8 cellular contexts compared by ENCODE assay signal in genomic region chr9:97598461-97599288, GRCh38. TPM values are rescaled to one million over a fixed set of nuclear protein-coding genes. Genes with fewer than 3 reads are reported as not detected.
A peak's percentile ranks its signal among the peaks of the same experiment; 100 is the strongest.
DNase-seq lines count a peak whose midpoint lies in the region; ATAC-seq and TF ChIP-seq lines count a peak whose summit lies in the region.

No MANE protein-coding gene starts in this region.

- DNase-seq in GM13976 (ENCODE audit: low spot score) (peak; percentile 80), NCI-H128 (lab: John Stamatoyannopoulos, UW; ENCODE audit: unreplicated experiment) (peak; percentile 25), SW 1271 (lab: John Stamatoyannopoulos, UW) (peak; percentile 36 to 84), heart left ventricle (peak in 4 of 5 donors; percentile 77 to 86 (median 79))
- DNase-seq in activated naive CD8-positive, alpha-beta T cell treated with anti-CD3 and anti-CD28 coated beads, Interleukin-2, amount 50 U/mL, for 16 hours (ENCODE audit: low read depth, low spot score) = peak; percentile 51

- ATAC-seq in HG02798 (IDR thresholded peaks at IDR 0.05; ENCODE audit: poor library complexity, unreplicated experiment) (peak; percentile 87), heart left ventricle (peak; percentile 45 to 74 (median 66)), HG02763 (IDR thresholded peaks at IDR 0.05; ENCODE audit: unreplicated experiment) (no peak)

- H3K4me3 ChIP-seq in heart left ventricle (no peak overlapping the region), rectal smooth muscle tissue (ENCODE audit: low read length) (no peak overlapping the region)

- 20 to 25% (median 22%) methylated on average over 11 of the region's 11 CpGs for WGBS in heart left ventricle, 4 donors

- intact Hi-C loops in heart left ventricle (cut with DNase I) = loop anchor here (1.0 to 10.0 kb wide), 11 partner anchors 36 to 186 kb away; partner anchors contain the start of genes TMOD1 (in 6 of the 10) and TDRD7 (in 1 of the 10)

- TF ChIP-seq CTCF in GM13976 (IDR thresholded peaks at IDR 0.05; ENCODE audit: borderline replicate concordance, control extremely low read depth, extremely low read depth, insufficient read depth, missing control alignments) (peak; percentile 72), heart left ventricle (IDR thresholded peaks at IDR 0.05) (peak; percentile 81 to 89 (median 86))

- no peaks in the 10 kb centered on the region for H3K9me3 ChIP-seq in heart left ventricle

- in situ Hi-C loops in GM13976 (cut with MboI; ENCODE audit: low sequenced_read_pairs, unreplicated experiment) = no loop called here

- peaks cover 0 to 79% (median 29%) of the 10 kb centered on the region in 12 donors for H3K4me1 ChIP-seq in heart left ventricle
- H3K4me1 ChIP-seq in rectal smooth muscle tissue (ENCODE audit: control insufficient read depth, insufficient read depth, low read length) = peaks cover 14% of the 10 kb centered on the region

- H3K27me3 ChIP-seq in heart left ventricle (no peaks in the 10 kb centered on the region), rectal smooth muscle tissue (ENCODE audit: control insufficient read depth, insufficient read depth, low read length) (no peaks in the 10 kb centered on the region)

- H3K27ac ChIP-seq in heart left ventricle (peak overlapping the region in 6 of 12 donors; percentile 16 to 53 (median 25)), rectal smooth muscle tissue (ENCODE audit: low read depth, low read length) (no peak overlapping the region)

- H3K36me3 ChIP-seq in heart left ventricle (peaks cover 0 to 48% (median 44%) of the 10 kb centered on the region in 9 donors), rectal smooth muscle tissue (ENCODE audit: control insufficient read depth, insufficient read depth, low read length) (peaks cover 20% of the 10 kb centered on the region)

- no peak for TF ChIP-seq POLR2A in heart left ventricle (IDR thresholded peaks at IDR 0.05)

- H3K9ac ChIP-seq in rectal smooth muscle tissue (ENCODE audit: low read length) = peak overlapping the region; percentile 10

RNA-seq across cellular contexts. Expression of gene TSTD2, which starts 34.5 kb away (rescaled TPM):
- 10 to 100 TPM; 16.5 to 32.9 (median 22.4) TPM for total RNA-seq in heart left ventricle
- 10 to 100 TPM; 10.5 to 14.6 TPM for polyA plus RNA-seq in heart left ventricle

RNA-seq across cellular contexts. Expression of gene NCBP1, which starts 34.9 kb away (rescaled TPM):
- 10 to 100 TPM; 13.9 to 22.4 (median 19.7) TPM for total RNA-seq in heart left ventricle
- polyA plus RNA-seq in heart left ventricle = 10 to 100 TPM in 1 of 2 donors, 1 to 10 TPM in 1; 6.9 to 17.2 TPM

Comparison
In these comparisons a context has a peak if more than half of its experiments do, and no peak if none do; other contexts are left out.
1. DNase-seq: peak in every context shown above with its lines; median percentile 80 in GM13976; 79 in heart left ventricle; 60 in SW 1271; 51 in activated naive CD8-positive, alpha-beta T cell treated with anti-CD3 and anti-CD28 coated beads, Interleukin-2, amount 50 U/mL, for 16 hours; 25 in NCI-H128.